Comparison of ENCODE assay signal across 19 cellular contexts in the genomic region with DNA sequence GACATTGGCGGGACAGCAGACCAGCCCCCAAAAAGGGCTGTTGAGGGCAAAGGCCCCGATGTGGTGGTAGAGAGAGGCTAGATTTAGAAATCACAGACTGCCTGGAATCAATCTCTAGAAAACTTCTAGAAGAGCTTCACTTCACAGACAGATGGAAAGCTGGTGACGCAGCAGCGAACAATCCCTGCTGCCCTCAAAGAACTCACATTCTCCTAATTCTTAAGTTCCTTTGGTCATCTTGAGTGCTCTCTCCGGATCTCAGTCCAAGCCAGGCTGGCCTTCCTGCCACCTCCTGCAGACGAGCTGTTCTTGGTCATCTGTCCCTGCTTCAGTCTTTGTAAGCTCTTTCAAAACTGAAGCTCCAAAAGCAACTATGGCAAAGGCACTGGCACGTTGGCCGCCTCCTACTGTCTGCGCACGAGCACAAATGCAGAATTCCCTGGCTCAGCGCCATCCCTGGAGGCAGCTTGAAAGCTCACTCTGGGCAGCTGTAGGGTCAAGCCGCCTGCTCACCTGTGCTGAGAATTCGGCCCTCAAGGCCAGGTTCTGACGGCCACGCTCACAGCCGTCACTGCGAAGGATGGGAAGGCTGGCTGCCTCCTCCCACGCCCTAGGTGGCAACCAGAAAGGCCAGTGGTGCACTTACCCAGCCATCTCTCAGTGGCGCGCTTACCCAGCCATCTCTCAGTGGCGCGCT.
"Had no signal": no experiment of that assay in that cellular context is flagged by ENCODE, and none has a peak within 500 bp of the region (broad histone marks: within the 10 kb centered on the region; RNA-seq: fewer than 3 reads in every experiment).

No MANE protein-coding gene starts in this region.

- DNase-seq: activated CD4-positive, alpha-beta T cell treated with anti-CD3 and anti-CD28 coated beads for 48 hours; activated CD4-positive, alpha-beta T cell treated with anti-CD3 and anti-CD28 coated beads, Interleukin-2, amount 50 U/mL, for 4 hours; activated CD4-positive, CD25-positive, alpha-beta regulatory T cell treated with anti-CD3 and anti-CD28 coated beads, Interleukin-2, amount 50 U/mL, for 72 hours; activated CD8-positive, alpha-beta memory T cell treated with anti-CD3 and anti-CD28 coated beads, Interleukin-2, amount 50 U/mL, for 48 hours; activated CD8-positive, alpha-beta T cell treated with anti-CD3 and anti-CD28 coated beads, Interleukin-2, amount 10 ng/mL, durations not matched to agents 7 days and 5 days; activated T-cell treated with anti-CD3 and anti-CD28 coated beads, Interleukin-2, amount 50 U/mL, for 1 hour; aorta; Karpas-422; MM.1S; NCI-H1105 treated with DMSO at 0.1 percent for 48 hours; NCI-H1930; NCI-H345; NCI-H510A; NCI-H69; PC-3; SIG-M5; T-helper 17 cell; T-helper 9 cell had no signal

- ATAC-seq: activated CD8-positive, alpha-beta T cell treated with anti-CD3 and anti-CD28 coated beads, Interleukin-2, amount 10 ng/mL, durations not matched to agents 7 days and 5 days; PC-3; T-helper 17 cell; WTC11 had no signal
